ENCODE assay signal across 8 cellular contexts in genomic region chr7:105531797-105532671, GRCh38. TPM values are rescaled to one million over a fixed set of nuclear protein-coding genes. Genes with fewer than 3 reads are reported as not detected.
DNase-seq lines count a peak whose midpoint lies in the region; FAIRE-seq and TF ChIP-seq lines count a peak whose summit lies in the region.

Gene RINT1, plus strand, starts transcription at chr7:105532201. Its CDS starts 115 bp downstream, at chr7:105532316.

- H3K4me1 Mint-ChIP-seq in neural progenitor cell, result peaks cover 14% of the 10 kb centered on the region

- peak; percentile 94 for FAIRE-seq in G401.6 (lab: Jason Lieb, UNC)

- H3K4me2 ChIP-seq in Loucy (ENCODE audit: low read depth, low read length, poor library complexity, severe bottlenecking) (peak within 1 kb of the TSS; percentile 83), neural progenitor cell (peak within 1 kb of the TSS; percentile 93)

- TF ChIP-seq CTCF in Loucy (conservative IDR thresholded peaks at IDR 0.05; ENCODE audit: low read length), result peak; percentile 74
- peak; percentile 84 for TF ChIP-seq CTCF in neural progenitor cell (IDR thresholded peaks at IDR 0.05)

- H3K27ac Mint-ChIP-seq in neural progenitor cell, result peak within 1 kb of the TSS; percentile 94

- H2AFZ ChIP-seq in Loucy (ENCODE audit: low read length) (peak within 1 kb of the TSS; percentile 88), neural progenitor cell (replicated peaks) (peak within 1 kb of the TSS; percentile 89)

- H3K4me1 ChIP-seq in Loucy (ENCODE audit: insufficient read depth, low read length, poor library complexity, severe bottlenecking), result peaks cover 24% of the 10 kb centered on the region
- H3K4me1 ChIP-seq in neural progenitor cell, result peaks cover 6% of the 10 kb centered on the region

- no peaks in the 10 kb centered on the region for H3K9me2 ChIP-seq in Loucy (replicated peaks; ENCODE audit: low read depth, low read length)

- H3K27ac ChIP-seq in neural progenitor cell, result no peak within 1 kb of the TSS

- peak within 1 kb of the TSS; percentile 96 for H3K4me3 Mint-ChIP-seq in neural progenitor cell

- no peaks in the 10 kb centered on the region for H3F3A ChIP-seq in Loucy (ENCODE audit: low read depth)
- no peaks in the 10 kb centered on the region for H3F3A ChIP-seq in neural progenitor cell (ENCODE audit: low read depth)

- H3K4me3 ChIP-seq in H7 (ENCODE audit: insufficient read depth, low read depth, low read length), result peak within 1 kb of the TSS; percentile 92
- peak within 1 kb of the TSS; percentile 92 for H3K4me3 ChIP-seq in Loucy (ENCODE audit: low read length, poor library complexity, severe bottlenecking)
- peak within 1 kb of the TSS; percentile 89 for H3K4me3 ChIP-seq in neural progenitor cell

- peaks cover 2% of the 10 kb centered on the region for H3K27me3 Mint-ChIP-seq in neural progenitor cell (ENCODE audit: insufficient read depth, low read depth)

- peaks cover 2% of the 10 kb centered on the region for H3K36me3 Mint-ChIP-seq in neural progenitor cell

- H3K36me3 ChIP-seq in H7 (replicated peaks; ENCODE audit: control insufficient read depth, insufficient read depth, low read length), result peaks cover 3% of the 10 kb centered on the region; the same call in 1 of the 2 replicates
- H3K36me3 ChIP-seq in Loucy (ENCODE audit: insufficient read depth, low read length), result no peaks in the 10 kb centered on the region
- H3K36me3 ChIP-seq in neural progenitor cell, result no peaks in the 10 kb centered on the region

- peak within 1 kb of the TSS; percentile 82 for H3K9ac ChIP-seq in Loucy (ENCODE audit: low read depth, low read length, poor library complexity, severe bottlenecking)
- H3K9ac ChIP-seq in neural progenitor cell, result peak within 1 kb of the TSS; percentile 87

- H3K9me3 Mint-ChIP-seq in neural progenitor cell, result peaks cover 2% of the 10 kb centered on the region

- H3K9me3 ChIP-seq in Loucy (ENCODE audit: insufficient read depth, low read depth, low read length) (no peaks in the 10 kb centered on the region), neural progenitor cell (ENCODE audit: low read depth) (no peaks in the 10 kb centered on the region)

- peaks cover 31% of the 10 kb centered on the region for H3K79me2 ChIP-seq in Loucy (ENCODE audit: insufficient read depth, low read length)
- H3K79me2 ChIP-seq in neural progenitor cell (ENCODE audit: low read depth), result peaks cover 29% of the 10 kb centered on the region

- H3K27me3 ChIP-seq in H7 (ENCODE audit: control insufficient read depth, insufficient read depth, low read length) (no peaks in the 10 kb centered on the region), Loucy (ENCODE audit: insufficient read depth, low read length, poor library complexity, severe bottlenecking) (no peaks in the 10 kb centered on the region), neural progenitor cell (no peaks in the 10 kb centered on the region)

- DNase-seq in H7 (peak; percentile 93), SHP77 treated with DMSO at 0.1 percent for 48 hours (lab: John Stamatoyannopoulos, UW) (peak; percentile 69), fibroblast of the conjunctiva (ENCODE audit: low read depth) (peak; percentile 74), neural progenitor cell (ENCODE audit: low spot score) (peak; percentile 95), stromal cell of bone marrow (ENCODE audit: low read depth) (peak; percentile 81)
- DNase-seq in activated effector memory CD4-positive, alpha-beta T cell treated with anti-CD3 and anti-CD28 coated beads, Interleukin-2, amount 50 U/mL, for 16 hours, result peak; percentile 96

- H4K20me1 ChIP-seq in Loucy (ENCODE audit: insufficient read depth, low read length, poor library complexity, severe bottlenecking) (peaks cover 11% of the 10 kb centered on the region), neural progenitor cell (ENCODE audit: low read depth) (no peaks in the 10 kb centered on the region)

RNA-seq across cellular contexts. Expression of gene RINT1, which starts in this region (rescaled TPM):
- 4.4 and 5.9 TPM in 2 replicates for total RNA-seq in H7 (2014; rRNA removed; shearing (Covaris generic))
- 8.7 and 9.0 TPM in 2 replicates for total RNA-seq in neural progenitor cell (ENCODE audit: low replicate concordance)
